Comparison of ENCODE assay signal across 14 cellular contexts in the genomic region with DNA sequence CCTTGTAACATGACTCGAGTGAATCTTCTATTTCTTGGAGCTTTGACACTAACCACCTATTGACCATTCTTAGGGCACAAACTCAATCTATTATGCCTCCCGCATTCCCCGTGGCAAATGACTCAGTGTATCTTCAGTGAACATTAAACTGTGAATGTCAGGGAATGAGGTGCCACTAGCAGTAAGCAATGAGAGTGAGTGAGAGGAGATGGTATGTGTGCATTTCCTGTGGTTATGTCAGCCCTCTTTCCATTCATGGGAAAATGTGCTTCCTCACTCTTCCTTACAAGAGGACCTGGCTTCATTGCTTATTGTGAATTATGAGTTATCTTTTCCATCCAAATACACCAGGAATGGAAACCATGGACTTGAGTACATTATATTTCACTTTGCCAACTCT.
DNase-seq lines count a peak whose midpoint lies in the region; ATAC-seq and TF ChIP-seq lines count a peak whose summit lies in the region.
"Had no signal": no experiment of that assay in that cellular context is flagged by ENCODE, and none has a peak within 500 bp of the region (broad histone marks: within the 10 kb centered on the region; RNA-seq: fewer than 3 reads in every experiment).

No MANE protein-coding gene starts in this region.

- CTCF ChIA-PET in activated CD4-positive, alpha-beta T cell treated with anti-CD3 and anti-CD28 coated beads for 36 hours (lab: Charles Lee), result no interaction called here

- no peaks in the 10 kb centered on the region for H3K4me1 Mint-ChIP-seq in activated CD4-positive, alpha-beta T cell treated with anti-CD3 and anti-CD28 coated beads for 36 hours

- no peak overlapping the region for H3K27ac Mint-ChIP-seq in activated CD4-positive, alpha-beta T cell treated with anti-CD3 and anti-CD28 coated beads for 36 hours
- H3K27ac Mint-ChIP-seq: activated T-cell treated with anti-CD3 and anti-CD28 coated beads, Interleukin-2, amount 50 U/mL, for 24 hours; brain had no signal

- no peaks in the 10 kb centered on the region for H3K4me1 ChIP-seq in left ventricle myocardium inferior
- H3K4me1 ChIP-seq: spleen had no signal

- H3K4me3 ChIP-seq in epithelial cell of proximal tubule (ENCODE audit: low read depth, low read length), result no peak overlapping the region
- no peak overlapping the region for H3K4me3 ChIP-seq in left ventricle myocardium inferior
- H3K4me3 ChIP-seq: spleen had no signal

- no peak for TF ChIP-seq CTCF in epithelial cell of proximal tubule (conservative IDR thresholded peaks at IDR 0.05; ENCODE audit: low read depth, low read length)
- no peak for TF ChIP-seq CTCF in left ventricle myocardium inferior (IDR thresholded peaks at IDR 0.05; ENCODE audit: borderline replicate concordance)

- POLR2A ChIA-PET in activated CD4-positive, alpha-beta T cell treated with anti-CD3 and anti-CD28 coated beads for 36 hours (lab: Charles Lee), result no interaction called here

- peaks cover 11% of the 10 kb centered on the region for H3K9me3 ChIP-seq in left ventricle myocardium inferior (replicated peaks)

- H3K9me3 Mint-ChIP-seq in activated CD4-positive, alpha-beta T cell treated with anti-CD3 and anti-CD28 coated beads for 36 hours (ENCODE audit: low read depth), result no peaks in the 10 kb centered on the region
- H3K9me3 Mint-ChIP-seq: activated T-cell treated with anti-CD3 and anti-CD28 coated beads, Interleukin-2, amount 50 U/mL, for 24 hours had no signal

- no peak overlapping the region for H3K27ac ChIP-seq in left ventricle myocardium inferior (replicated peaks)
- H3K27ac ChIP-seq: spleen had no signal

- no peaks in the 10 kb centered on the region for H3K36me3 Mint-ChIP-seq in activated CD4-positive, alpha-beta T cell treated with anti-CD3 and anti-CD28 coated beads for 36 hours (ENCODE audit: low read depth)
- H3K36me3 Mint-ChIP-seq: brain had no signal

- intact Hi-C loops in left ventricle myocardium inferior (cut with micrococcal nuclease), result no loop called here
- intact Hi-C loops in activated CD4-positive, alpha-beta T cell treated with anti-CD3 and anti-CD28 coated beads for 36 hours (cut with DNase I, micrococcal nuclease), result no loop called here

- peaks cover 2% of the 10 kb centered on the region for H3K27me3 ChIP-seq in left ventricle myocardium inferior (ENCODE audit: low read depth)
- H3K27me3 ChIP-seq: spleen had no signal

- peaks cover 6% of the 10 kb centered on the region for H3K27me3 Mint-ChIP-seq in activated CD4-positive, alpha-beta T cell treated with anti-CD3 and anti-CD28 coated beads for 36 hours

- ATAC-seq in activated CD4-positive, alpha-beta T cell treated with anti-CD3 and anti-CD28 coated beads for 36 hours, result no peak
- no peak for ATAC-seq in GM21786 (IDR thresholded peaks at IDR 0.05; ENCODE audit: unreplicated experiment)

- H3K36me3 ChIP-seq in left ventricle myocardium inferior, result no peaks in the 10 kb centered on the region
- H3K36me3 ChIP-seq: spleen had no signal

- DNase-seq in ELR (ENCODE audit: low read depth) (peak; percentile 92), RKO (ENCODE audit: low spot score) (peak; percentile 58), epithelial cell of proximal tubule (ENCODE audit: low read depth) (peak; percentile 76), renal cortical epithelial cell (ENCODE audit: low read depth) (peak; percentile 96), KG1 (lab: John Stamatoyannopoulos, UW) (no peak), left ventricle myocardium inferior (no peak)
- no peak for DNase-seq in activated CD4-positive, alpha-beta T cell treated with anti-CD3 and anti-CD28 coated beads for 36 hours
- DNase-seq: activated CD4-positive, alpha-beta T cell treated with anti-CD3 and anti-CD28 coated beads for 4 hours; activated T-cell treated with anti-CD3 and anti-CD28 coated beads, Interleukin-2, amount 50 U/mL, for 24 hours; hypothalamus; occipital lobe; spleen had no signal

- H3K4me3 Mint-ChIP-seq in activated CD4-positive, alpha-beta T cell treated with anti-CD3 and anti-CD28 coated beads for 36 hours, result no peak overlapping the region
- H3K4me3 Mint-ChIP-seq: activated T-cell treated with anti-CD3 and anti-CD28 coated beads, Interleukin-2, amount 50 U/mL, for 24 hours; brain had no signal

Comparison
In these comparisons a context has a peak if more than half of its experiments do, and no peak if none do; other contexts are left out.
1. DNase-seq: peak in ELR (single experiment), RKO (single experiment), epithelial cell of proximal tubule (single experiment) and renal cortical epithelial cell (single experiment); none in KG1 (single experiment), left ventricle myocardium inferior (single experiment) and activated CD4-positive, alpha-beta T cell treated with anti-CD3 and anti-CD28 coated beads for 36 hours (single experiment).